Comparison of ENCODE assay signal across 22 cellular contexts in genomic region chr10:129918836-129919235, GRCh38. TPM values are rescaled to one million over a fixed set of nuclear protein-coding genes. Genes with fewer than 3 reads are reported as not detected.
"Had no signal": no experiment of that assay in that cellular context is flagged by ENCODE, and none has a peak within 500 bp of the region (broad histone marks: within the 10 kb centered on the region; RNA-seq: fewer than 3 reads in every experiment).

No MANE protein-coding gene starts in this region.

- DNase-seq: Kasumi-1, MM.1S, NCI-H1092 treated with DMSO at 0.1 percent for 48 hours, NCI-H1436, NCI-H187, NCI-H2029, NCI-H2081 treated with DMSO at 0.1 percent for 48 hours, NCI-H2171, NCI-H226, NCI-H446, NCI-H510A, NCI-H524 treated with DMSO at 0.1 percent for 48 hours, NCI-H69, NCI-H774, RPMI8226, SHP77, SK-N-SH had no signal

- H3K9ac ChIP-seq: KMS-11, SK-N-SH had no signal

- H3K27ac ChIP-seq: HL-60, KMS-11 had no signal

- H3K4me2 ChIP-seq: KMS-11, SK-N-SH had no signal

- H3K9me3 ChIP-seq: SK-N-SH had no signal

- H3K4me3 ChIP-seq: K562 had no signal

- ATAC-seq: K562 had no signal

RNA-seq across cellular contexts. Expression of gene EBF3, which starts 45.2 kb away (rescaled TPM):
- total RNA-seq: K562, M059J had no signal
- polyA plus RNA-seq: IgD-negative memory B cell, K562, SK-N-SH had no signal
